29 cellular contexts compared by ENCODE assay signal in the genomic region with DNA sequence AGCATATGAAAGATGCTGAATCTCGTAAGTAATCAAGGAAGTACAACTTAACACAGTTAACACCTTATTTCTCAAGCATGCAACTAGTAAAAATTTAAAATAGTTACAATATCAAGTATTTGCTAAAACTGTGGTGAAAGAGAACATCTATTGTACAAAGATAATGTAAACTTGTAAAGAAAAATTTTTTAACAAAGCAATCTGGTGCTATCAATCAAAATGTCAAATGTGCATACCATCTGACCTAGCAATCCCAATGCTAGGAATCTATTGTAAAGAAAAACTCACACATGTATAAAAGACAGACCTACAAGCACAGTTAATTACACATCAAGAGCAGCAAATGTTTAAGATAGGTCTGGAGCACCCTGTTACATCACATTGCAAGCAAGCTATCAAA.
"Had no signal": no experiment of that assay in that cellular context is flagged by ENCODE, and none has a peak within 500 bp of the region (broad histone marks: within the 10 kb centered on the region; RNA-seq: fewer than 3 reads in every experiment).

No MANE protein-coding gene starts in this region.

- H3K27ac ChIP-seq: SJCRH30, SK-N-MC, WERI-Rb-1 had no signal

- ATAC-seq: activated CD8-positive, alpha-beta memory T cell treated with anti-CD3 and anti-CD28 coated beads, Interleukin-2, amount 10 ng/mL, durations not matched to agents 7 days and 5 days; activated naive CD8-positive, alpha-beta T cell treated with anti-CD3 and anti-CD28 coated beads, Interleukin-2, amount 50 U/mL, for 24 hours; Panc1 had no signal

- H3K9me3 ChIP-seq: SJCRH30 had no signal

- DNase-seq: activated CD4-positive, alpha-beta memory T cell treated with anti-CD3 and anti-CD28 coated beads, Interleukin-2, amount 10 ng/mL, durations not matched to agents 7 days and 5 days; activated CD4-positive, alpha-beta T cell treated with anti-CD3 and anti-CD28 coated beads for 1 hour; activated CD4-positive, alpha-beta T cell treated with anti-CD3 and anti-CD28 coated beads for 48 hours; activated CD4-positive, CD25-positive, alpha-beta regulatory T cell; activated CD8-positive, alpha-beta memory T cell treated with anti-CD3 and anti-CD28 coated beads for 24 hours; activated CD8-positive, alpha-beta memory T cell treated with anti-CD3 and anti-CD28 coated beads, Interleukin-2, amount 10 ng/mL, durations not matched to agents 7 days and 5 days; activated CD8-positive, alpha-beta memory T cell treated with anti-CD3 and anti-CD28 coated beads, Interleukin-2, amount 50 U/mL, for 48 hours; activated effector memory CD4-positive, alpha-beta T cell treated with Interleukin-2 at 50 U/mL for 16 hours; activated naive CD4-positive, alpha-beta T cell treated with anti-CD3 and anti-CD28 coated beads, Interleukin-2, amount 10 ng/mL, durations not matched to agents 7 days and 5 days; activated naive CD8-positive, alpha-beta T cell treated with anti-CD3 and anti-CD28 coated beads, Interleukin-2, amount 50 U/mL, for 24 hours; activated T-cell treated with anti-CD3 and anti-CD28 coated beads, Interleukin-2, amount 50 U/mL, for 48 hours; anterior cingulate cortex; central memory CD4-positive, alpha-beta T cell; MM.1S; MV-4-11; NCI-H1092; NCI-H1436 treated with DMSO at 0.1 percent for 48 hours; NCI-H187 treated with DMSO at 0.1 percent for 48 hours; NCI-H2081; NCI-H2227 treated with DMSO at 0.1 percent for 48 hours; NCI-H446 treated with DMSO at 0.1 percent for 48 hours; SHP77; SJCRH30; T-helper 1 cell; T-helper 2 cell; T1000; WERI-Rb-1 had no signal

- H3K4me3 ChIP-seq: SJCRH30, SK-N-MC had no signal

- H3K27me3 ChIP-seq: SJCRH30 had no signal

- H3K4me1 ChIP-seq: SJCRH30 had no signal
